ENCODE assay signal across 1 cellular context in the genomic region with DNA sequence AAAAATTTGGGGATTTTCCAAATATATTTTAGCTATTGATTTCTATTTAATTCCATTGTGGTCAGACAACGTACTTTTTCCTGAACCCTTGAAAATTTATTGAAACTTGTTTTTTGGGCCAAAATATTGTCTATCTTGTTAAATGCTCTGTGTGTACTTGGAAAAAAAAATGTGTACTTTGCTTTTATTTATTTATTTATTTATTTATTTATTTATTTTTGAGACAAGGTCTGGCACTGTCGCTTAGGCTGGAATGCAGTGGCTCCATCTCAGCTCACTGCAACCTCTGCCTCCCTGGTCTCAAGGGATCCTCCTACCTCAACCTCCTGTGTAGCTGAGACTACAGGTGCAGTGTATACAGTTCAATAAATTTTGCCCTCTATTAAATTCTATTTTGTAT.
A peak's percentile ranks its signal among the peaks of the same experiment; 100 is the strongest.
TF ChIP-seq lines count a peak whose summit lies in the region.

No MANE protein-coding gene starts in this region.

TF ChIP-seq in HEK293, 187 proteins besides CTCF, POLR2A, EP300 and RAD21 (continued from another document):
- TF ChIP-seq, protein P1, sequence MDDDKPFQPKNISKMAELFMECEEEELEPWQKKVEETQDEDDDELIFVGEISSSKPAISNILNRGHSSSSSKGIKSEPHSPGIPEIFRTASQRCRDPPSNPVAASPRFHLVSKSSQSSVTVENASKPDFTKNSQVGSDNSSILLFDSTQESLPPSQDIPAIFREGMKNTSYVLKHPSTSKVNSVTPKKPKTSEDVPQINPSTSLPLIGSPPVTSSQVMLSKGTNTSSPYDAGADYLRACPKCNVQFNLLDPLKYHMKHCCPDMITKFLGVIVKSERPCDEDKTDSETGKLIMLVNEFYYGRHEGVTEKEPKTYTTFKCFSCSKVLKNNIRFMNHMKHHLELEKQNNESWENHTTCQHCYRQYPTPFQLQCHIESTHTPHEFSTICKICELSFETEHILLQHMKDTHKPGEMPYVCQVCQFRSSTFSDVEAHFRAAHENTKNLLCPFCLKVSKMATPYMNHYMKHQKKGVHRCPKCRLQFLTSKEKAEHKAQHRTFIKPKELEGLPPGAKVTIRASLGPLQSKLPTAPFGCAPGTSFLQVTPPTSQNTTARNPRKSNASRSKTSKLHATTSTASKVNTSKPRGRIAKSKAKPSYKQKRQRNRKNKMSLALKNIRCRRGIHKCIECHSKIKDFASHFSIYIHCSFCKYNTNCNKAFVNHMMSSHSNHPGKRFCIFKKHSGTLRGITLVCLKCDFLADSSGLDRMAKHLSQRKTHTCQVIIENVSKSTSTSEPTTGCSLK (tag by site-specific recombination; IDR thresholded peaks at IDR 0.05), result no peak
- TF ChIP-seq, protein P2, sequence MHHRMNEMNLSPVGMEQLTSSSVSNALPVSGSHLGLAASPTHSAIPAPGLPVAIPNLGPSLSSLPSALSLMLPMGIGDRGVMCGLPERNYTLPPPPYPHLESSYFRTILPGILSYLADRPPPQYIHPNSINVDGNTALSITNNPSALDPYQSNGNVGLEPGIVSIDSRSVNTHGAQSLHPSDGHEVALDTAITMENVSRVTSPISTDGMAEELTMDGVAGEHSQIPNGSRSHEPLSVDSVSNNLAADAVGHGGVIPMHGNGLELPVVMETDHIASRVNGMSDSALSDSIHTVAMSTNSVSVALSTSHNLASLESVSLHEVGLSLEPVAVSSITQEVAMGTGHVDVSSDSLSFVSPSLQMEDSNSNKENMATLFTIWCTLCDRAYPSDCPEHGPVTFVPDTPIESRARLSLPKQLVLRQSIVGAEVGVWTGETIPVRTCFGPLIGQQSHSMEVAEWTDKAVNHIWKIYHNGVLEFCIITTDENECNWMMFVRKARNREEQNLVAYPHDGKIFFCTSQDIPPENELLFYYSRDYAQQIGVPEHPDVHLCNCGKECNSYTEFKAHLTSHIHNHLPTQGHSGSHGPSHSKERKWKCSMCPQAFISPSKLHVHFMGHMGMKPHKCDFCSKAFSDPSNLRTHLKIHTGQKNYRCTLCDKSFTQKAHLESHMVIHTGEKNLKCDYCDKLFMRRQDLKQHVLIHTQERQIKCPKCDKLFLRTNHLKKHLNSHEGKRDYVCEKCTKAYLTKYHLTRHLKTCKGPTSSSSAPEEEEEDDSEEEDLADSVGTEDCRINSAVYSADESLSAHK (tag by site-specific recombination; IDR thresholded peaks at IDR 0.05), result no peak
- TF ChIP-seq, protein P3, sequence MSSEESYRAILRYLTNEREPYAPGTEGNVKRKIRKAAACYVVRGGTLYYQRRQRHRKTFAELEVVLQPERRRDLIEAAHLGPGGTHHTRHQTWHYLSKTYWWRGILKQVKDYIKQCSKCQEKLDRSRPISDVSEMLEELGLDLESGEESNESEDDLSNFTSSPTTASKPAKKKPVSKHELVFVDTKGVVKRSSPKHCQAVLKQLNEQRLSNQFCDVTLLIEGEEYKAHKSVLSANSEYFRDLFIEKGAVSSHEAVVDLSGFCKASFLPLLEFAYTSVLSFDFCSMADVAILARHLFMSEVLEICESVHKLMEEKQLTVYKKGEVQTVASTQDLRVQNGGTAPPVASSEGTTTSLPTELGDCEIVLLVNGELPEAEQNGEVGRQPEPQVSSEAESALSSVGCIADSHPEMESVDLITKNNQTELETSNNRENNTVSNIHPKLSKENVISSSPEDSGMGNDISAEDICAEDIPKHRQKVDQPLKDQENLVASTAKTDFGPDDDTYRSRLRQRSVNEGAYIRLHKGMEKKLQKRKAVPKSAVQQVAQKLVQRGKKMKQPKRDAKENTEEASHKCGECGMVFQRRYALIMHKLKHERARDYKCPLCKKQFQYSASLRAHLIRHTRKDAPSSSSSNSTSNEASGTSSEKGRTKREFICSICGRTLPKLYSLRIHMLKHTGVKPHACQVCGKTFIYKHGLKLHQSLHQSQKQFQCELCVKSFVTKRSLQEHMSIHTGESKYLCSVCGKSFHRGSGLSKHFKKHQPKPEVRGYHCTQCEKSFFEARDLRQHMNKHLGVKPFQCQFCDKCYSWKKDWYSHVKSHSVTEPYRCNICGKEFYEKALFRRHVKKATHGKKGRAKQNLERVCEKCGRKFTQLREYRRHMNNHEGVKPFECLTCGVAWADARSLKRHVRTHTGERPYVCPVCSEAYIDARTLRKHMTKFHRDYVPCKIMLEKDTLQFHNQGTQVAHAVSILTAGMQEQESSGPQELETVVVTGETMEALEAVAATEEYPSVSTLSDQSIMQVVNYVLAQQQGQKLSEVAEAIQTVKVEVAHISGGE (tag by site-specific recombination; conservative IDR thresholded peaks at IDR 0.05; ENCODE audit: low read depth), result peak; percentile 63
- TF ChIP-seq ZIC2 (tag by site-specific recombination; IDR thresholded peaks at IDR 0.05) (no peak), ZNF521 (tag by site-specific recombination; IDR thresholded peaks at IDR 0.05) (no peak), ZNF654 (tag by site-specific recombination; IDR thresholded peaks at IDR 0.05; ENCODE audit: low read depth) (peak; percentile 24; the same call in 1 of the 2 replicates), ZNF214 (tag by site-specific recombination; IDR thresholded peaks at IDR 0.05; ENCODE audit: borderline replicate concordance) (no peak), ZNF530 (tag by site-specific recombination; IDR thresholded peaks at IDR 0.05; ENCODE audit: low read depth) (no peak), ZNF426 (tag by site-specific recombination; IDR thresholded peaks at IDR 0.05) (peak; percentile 52), ZNF114 (tag by site-specific recombination; IDR thresholded peaks at IDR 0.05) (no peak)
- TF ChIP-seq, protein P4, sequence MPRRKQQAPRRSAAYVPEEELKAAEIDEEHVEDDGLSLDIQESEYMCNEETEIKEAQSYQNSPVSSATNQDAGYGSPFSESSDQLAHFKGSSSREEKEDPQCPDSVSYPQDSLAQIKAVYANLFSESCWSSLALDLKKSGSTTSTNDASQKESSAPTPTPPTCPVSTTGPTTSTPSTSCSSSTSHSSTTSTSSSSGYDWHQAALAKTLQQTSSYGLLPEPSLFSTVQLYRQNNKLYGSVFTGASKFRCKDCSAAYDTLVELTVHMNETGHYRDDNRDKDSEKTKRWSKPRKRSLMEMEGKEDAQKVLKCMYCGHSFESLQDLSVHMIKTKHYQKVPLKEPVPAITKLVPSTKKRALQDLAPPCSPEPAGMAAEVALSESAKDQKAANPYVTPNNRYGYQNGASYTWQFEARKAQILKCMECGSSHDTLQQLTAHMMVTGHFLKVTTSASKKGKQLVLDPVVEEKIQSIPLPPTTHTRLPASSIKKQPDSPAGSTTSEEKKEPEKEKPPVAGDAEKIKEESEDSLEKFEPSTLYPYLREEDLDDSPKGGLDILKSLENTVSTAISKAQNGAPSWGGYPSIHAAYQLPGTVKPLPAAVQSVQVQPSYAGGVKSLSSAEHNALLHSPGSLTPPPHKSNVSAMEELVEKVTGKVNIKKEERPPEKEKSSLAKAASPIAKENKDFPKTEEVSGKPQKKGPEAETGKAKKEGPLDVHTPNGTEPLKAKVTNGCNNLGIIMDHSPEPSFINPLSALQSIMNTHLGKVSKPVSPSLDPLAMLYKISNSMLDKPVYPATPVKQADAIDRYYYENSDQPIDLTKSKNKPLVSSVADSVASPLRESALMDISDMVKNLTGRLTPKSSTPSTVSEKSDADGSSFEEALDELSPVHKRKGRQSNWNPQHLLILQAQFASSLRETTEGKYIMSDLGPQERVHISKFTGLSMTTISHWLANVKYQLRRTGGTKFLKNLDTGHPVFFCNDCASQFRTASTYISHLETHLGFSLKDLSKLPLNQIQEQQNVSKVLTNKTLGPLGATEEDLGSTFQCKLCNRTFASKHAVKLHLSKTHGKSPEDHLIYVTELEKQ (tag by site-specific recombination; IDR thresholded peaks at IDR 0.05; ENCODE audit: borderline replicate concordance), result no peak
